Comparison of ENCODE assay signal across 9 cellular contexts in genomic region chr3:113546414-113546893, GRCh38. TPM values are rescaled to one million over a fixed set of nuclear protein-coding genes. Genes with fewer than 3 reads are reported as not detected.
DNase-seq lines count a peak whose midpoint lies in the region; ATAC-seq, FAIRE-seq and TF ChIP-seq lines count a peak whose summit lies in the region.
"Had no signal": no experiment of that assay in that cellular context is flagged by ENCODE, and none has a peak within 500 bp of the region (broad histone marks: within the 10 kb centered on the region; RNA-seq: fewer than 3 reads in every experiment).

No MANE protein-coding gene starts in this region.

- TF ChIP-seq CTCF in GM12878 (IDR thresholded peaks at IDR 0.05 in 2 of 3, conservative IDR thresholded peaks at IDR 0.05 in 1 of 3; ENCODE audit: control insufficient read depth in 2 of 3, extremely low read depth in 1 of 3, insufficient read depth in 1 of 3, low read depth in 3 of 3, low read length in 3 of 3): no peak

- RAD21 ChIA-PET in GM12878 (lab: Charles Lee; ENCODE audit: unreplicated experiment): interaction anchor here (1.0 to 2.4 kb wide), 9 partner anchors 10 to 201 kb away, joined by 3 to 35 read pairs (median 6); partner anchors contain the start of genes ATP6V1A, NAA50 and SPICE1

- WGBS in GM12878 (ENCODE audit: insufficient coverage, insufficient replicate concordance, low lambda C conversion rate, missing lambda C conversion rate): 0% methylated on average over 3 of the region's 3 CpGs

- BruUV-seq in GM12878 (replicated peaks; lab: Mats Ljungman, UMichigan): no TSS peak

- peaks cover 2 to 22% of the 10 kb centered on the region in 2 experiments; a peak in 2 of 4 replicates for H3K36me3 ChIP-seq in GM12878 (ENCODE audit: control insufficient read depth in 2 of 2, insufficient read depth in 2 of 2, low read length in 1 of 2)
- H3K36me3 ChIP-seq: left ventricle myocardium inferior had no signal

- CTCF ChIA-PET in GM12878 (lab: Yijun Ruan, JAX): interaction anchor here (0.8 to 2.4 kb wide), 11 partner anchors 9 to 199 kb away, joined by 3 to 35 read pairs (median 8); partner anchors contain the start of genes NAA50 and SPICE1

- peaks cover 21% of the 10 kb centered on the region for H3K9me3 ChIP-seq in GM12878 (replicated peaks; ENCODE audit: control insufficient read depth, insufficient read depth, low read length)

- H3K27me3 ChIP-seq in GM12878 (replicated peaks in 1 of 2; ENCODE audit: control insufficient read depth in 2 of 2, insufficient read depth in 2 of 2, low read length in 1 of 2): no peaks in the 10 kb centered on the region

- H2AFZ ChIP-seq in GM12878 (ENCODE audit: control insufficient read depth, low read depth, low read length): no peak overlapping the region

- ATAC-seq in GM18858 (IDR thresholded peaks at IDR 0.05; ENCODE audit: unreplicated experiment): peak; percentile 86
- ATAC-seq in GM21447 (IDR thresholded peaks at IDR 0.05; ENCODE audit: unreplicated experiment): peak; percentile 79
- ATAC-seq in HG03175 (IDR thresholded peaks at IDR 0.05; ENCODE audit: unreplicated experiment): peak; percentile 88
- ATAC-seq in GM12878: peak; percentile 88

- in situ Hi-C loops in GM12878 (cut with MboI): no loop called here

- TF ChIP-seq POLR2A in GM12878 (IDR thresholded peaks at IDR 0.05; ENCODE audit: low read depth, low read length): no peak

- intact Hi-C loops in GM12878 (cut with micrococcal nuclease; ENCODE audit: unreplicated experiment): loop anchor here (1.0 kb wide), 1 partner anchor 10 kb away; no protein-coding TSS in a partner anchor

- POLR2A ChIA-PET in GM12878 (lab: Charles Lee): interaction anchor here (0.7 to 2.2 kb wide), 6 partner anchors 9 to 31 kb away, joined by 3 to 13 read pairs (median 5); partner anchors contain the start of gene SPICE1

- H3K4me1 ChIP-seq in GM12878 (ENCODE audit: control insufficient read depth, insufficient read depth, low read length): peaks cover 26% of the 10 kb centered on the region
- H3K4me1 ChIP-seq: left ventricle myocardium inferior had no signal

- peak overlapping the region; percentile 88 for H3K4me2 ChIP-seq in GM12878 (ENCODE audit: control insufficient read depth, insufficient read depth)

- peak; percentile 85 for FAIRE-seq in GM12878 (lab: Jason Lieb, UNC)

- H4K20me1 ChIP-seq in GM12878 (ENCODE audit: control insufficient read depth, insufficient read depth): no peaks in the 10 kb centered on the region

- H3K9ac ChIP-seq in GM12878 (ENCODE audit: control insufficient read depth, insufficient read depth, low read length): peak overlapping the region; percentile 46

- H3K4me3 ChIP-seq in GM12878: peak overlapping the region; percentile 52; the same call in 1 of the 2 replicates
- H3K4me3 ChIP-seq: left ventricle myocardium inferior had no signal

- SMC1A ChIA-PET in GM12878 (lab: Charles Lee; ENCODE audit: uncharacterized antibody, unreplicated experiment): interaction anchor here (0.9 to 2.5 kb wide), 14 partner anchors 9 to 53 kb away, joined by 3 to 18 read pairs (median 8); partner anchors contain the start of gene SPICE1

- peak; percentile 57 for DNase-seq in GM12878 (ENCODE audit: low read depth, low spot score)
- DNase-seq in mucosa of gallbladder (ENCODE audit: low spot score): no peak
- DNase-seq in H4 (ENCODE audit: low spot score): no peak
- no peak for DNase-seq in OCI-M2 (lab: John Stamatoyannopoulos, UW; ENCODE audit: unreplicated experiment)
- DNase-seq: activated naive CD4-positive, alpha-beta T cell treated with Interleukin-2 at 50 U/mL for 16 hours; left ventricle myocardium inferior had no signal

- H3K79me2 ChIP-seq in GM12878 (ENCODE audit: control insufficient read depth, insufficient read depth, low read length): peaks cover 72% of the 10 kb centered on the region

- TF ChIP-seq EP300 in GM12878 (IDR thresholded peaks at IDR 0.05; ENCODE audit: borderline replicate concordance in 1 of 2, control insufficient read depth in 1 of 2, low read depth in 2 of 2, low read length in 2 of 2): 0 out of 4 replicates have a peak, but pooled peaks of 1 of the 2 experiments have one; percentile 39

- TF ChIP-seq RAD21 in GM12878 (IDR thresholded peaks at IDR 0.05; ENCODE audit: insufficient read depth, low read depth, low read length): no peak

- peak overlapping the region; percentile 76 for H3K27ac ChIP-seq in GM12878 (ENCODE audit: control insufficient read depth, insufficient read depth)
- H3K27ac ChIP-seq: left ventricle myocardium inferior had no signal

TF ChIP-seq in GM12878, 131 proteins besides CTCF, POLR2A, EP300 and RAD21 (continues in another document):
- TF ChIP-seq BHLHE40 (IDR thresholded peaks at IDR 0.05; ENCODE audit: borderline replicate concordance in 1 of 2, low read depth in 2 of 2, low read length in 1 of 2) (peak; percentile 44 to 69; a peak in 2 of 4 replicates), PAX5 (IDR thresholded peaks at IDR 0.05; ENCODE audit: borderline replicate concordance, low read depth, low read length) (no peak), ZNF217 (IDR thresholded peaks at IDR 0.05) (0 out of 2 replicates have a peak, but pooled peaks have one; percentile 43), MTA2 (IDR thresholded peaks at IDR 0.05; ENCODE audit: low read depth) (peak; percentile 29; the same call in 1 of the 2 replicates), CHD1 (IDR thresholded peaks at IDR 0.05; ENCODE audit: low read depth, low read length) (no peak), SPI1 (IDR thresholded peaks at IDR 0.05; ENCODE audit: borderline replicate concordance, insufficient read depth, low read depth, low read length) (peak; percentile 83), RELB (IDR thresholded peaks at IDR 0.05; ENCODE audit: low read depth) (peak; percentile 94), TCF7 (IDR thresholded peaks at IDR 0.05; ENCODE audit: borderline replicate concordance) (0 out of 2 replicates have a peak, but pooled peaks have one; percentile 19)

RNA-seq across cellular contexts. Expression of gene SIDT1, which starts 14.1 kb away (rescaled TPM):
- 667 and 679 TPM in 2 replicates for total RNA-seq in GM12878 (2013; cell fraction: nucleolus; rRNA removed)
- 42.2 and 44.7 TPM in 2 replicates for total RNA-seq in GM12878 (2014; rRNA removed)
- 27.5 and 32.2 TPM in 2 replicates for total RNA-seq in GM12878 (2014; rRNA removed; fragmentation: Illumina TruSeq; extraction: Trizol)
- total RNA-seq in GM12878 (2021): 24.6 and 26.8 TPM in 2 replicates
- 17.2 TPM for polyA plus RNA-seq in GM12878 (2011; ENCODE audit: low read depth)
- polyA plus RNA-seq in GM12878 (2011; rRNA removed): 36.8 and 45.0 TPM in 2 replicates
- 27.5 and 28.7 TPM in 2 replicates for polyA plus RNA-seq in GM12878 (2011; cell fraction: cytosol; rRNA removed)
- 120 and 135 TPM in 2 replicates for polyA plus RNA-seq in GM12878 (2011; cell fraction: nucleus; rRNA removed)
- polyA plus RNA-seq in GM12878 (2012): 22.2 and 26.2 TPM in 2 replicates
- 26.5 and 29.9 TPM in 2 replicates for polyA plus RNA-seq in GM12878 (2014; fragmentation: Illumina TruSeq; extraction: Trizol)
- 1 to 10 TPM; 3.0 to 3.2 TPM for polyA plus RNA-seq in GM12878 (2014; fragmentation: Nextera tagmentation; extraction: Ambion mirVana)
- 25.5 and 27.5 TPM in 2 replicates for polyA plus RNA-seq in GM12878 (2014; rRNA removed)
- 10 to 100 TPM; 23.8 to 24.7 TPM for polyA plus RNA-seq in GM12878 (2016; fragmentation: Nextera tagmentation; extraction: Ambion mirVana)
- polyA minus RNA-seq in GM12878 (2011; rRNA and poly(A)+ RNA removed): 157 and 188 TPM in 2 replicates
- polyA minus RNA-seq in GM12878 (2011; cell fraction: cytosol; rRNA and poly(A)+ RNA removed): 12.3 and 23.4 TPM in 2 replicates
- 188 and 316 TPM in 2 replicates for polyA minus RNA-seq in GM12878 (2011; cell fraction: nucleus; rRNA and poly(A)+ RNA removed)
- total RNA-seq in mucosa of gallbladder: 16.8 TPM
- total RNA-seq in H4 (2014; rRNA removed; shearing (Covaris generic)): not detected in 2 replicates

RNA-seq across cellular contexts. Expression of gene SPICE1, which starts 31.5 kb away (rescaled TPM):
- 103 and 106 TPM in 2 replicates for total RNA-seq in GM12878 (2013; cell fraction: nucleolus; rRNA removed)
- total RNA-seq in GM12878 (2014; rRNA removed): 7.9 and 8.1 TPM in 2 replicates
- total RNA-seq in GM12878 (2014; rRNA removed; fragmentation: Illumina TruSeq; extraction: Trizol): 12.2 and 13.6 TPM in 2 replicates
- total RNA-seq in GM12878 (2021): 10.9 and 11.3 TPM in 2 replicates
- polyA plus RNA-seq in GM12878 (2011; ENCODE audit: low read depth): 1.8 TPM
- polyA plus RNA-seq in GM12878 (2011; rRNA removed): 5.4 and 7.5 TPM in 2 replicates
- 2.7 and 2.9 TPM in 2 replicates for polyA plus RNA-seq in GM12878 (2011; cell fraction: cytosol; rRNA removed)
- 10.6 and 12.4 TPM in 2 replicates for polyA plus RNA-seq in GM12878 (2011; cell fraction: nucleus; rRNA removed)
- 4.1 and 4.8 TPM in 2 replicates for polyA plus RNA-seq in GM12878 (2012)
- 5.7 and 13.0 TPM in 2 replicates for polyA plus RNA-seq in GM12878 (2014; fragmentation: Illumina TruSeq; extraction: Trizol)
- polyA plus RNA-seq in GM12878 (2014; fragmentation: Nextera tagmentation; extraction: Ambion mirVana): 1 to 10 TPM; 2.0 to 2.7 TPM
- polyA plus RNA-seq in GM12878 (2014; rRNA removed): 3.5 and 8.9 TPM in 2 replicates
- 10 to 100 TPM; 10.1 to 13.9 TPM for polyA plus RNA-seq in GM12878 (2016; fragmentation: Nextera tagmentation; extraction: Ambion mirVana)
- polyA minus RNA-seq in GM12878 (2011; rRNA and poly(A)+ RNA removed): 8.4 and 12.2 TPM in 2 replicates
- polyA minus RNA-seq in GM12878 (2011; cell fraction: cytosol; rRNA and poly(A)+ RNA removed): 2.1 and 2.2 TPM in 2 replicates
- 19.9 and 32.4 TPM in 2 replicates for polyA minus RNA-seq in GM12878 (2011; cell fraction: nucleus; rRNA and poly(A)+ RNA removed)
- total RNA-seq in mucosa of gallbladder: 21.9 TPM
- 9.5 and 18.9 TPM in 2 replicates for total RNA-seq in H4 (2014; rRNA removed; shearing (Covaris generic))

Comparison
In these comparisons a context has a peak if more than half of its experiments do, and no peak if none do; other contexts are left out.
1. RNA of gene SIDT1, which starts 14.1 kb away (total RNA-seq): 24.6 to 679 TPM in GM12878 and 16.8 TPM in mucosa of gallbladder (single experiment); not detected in H4; every median in the first group is over 10 times any median in the second.
2. Peak in every context shown above with its lines, with median percentiles within 50 percentile points of each other: ATAC-seq.